1 cellular context compared by ENCODE assay signal in the genomic region with DNA sequence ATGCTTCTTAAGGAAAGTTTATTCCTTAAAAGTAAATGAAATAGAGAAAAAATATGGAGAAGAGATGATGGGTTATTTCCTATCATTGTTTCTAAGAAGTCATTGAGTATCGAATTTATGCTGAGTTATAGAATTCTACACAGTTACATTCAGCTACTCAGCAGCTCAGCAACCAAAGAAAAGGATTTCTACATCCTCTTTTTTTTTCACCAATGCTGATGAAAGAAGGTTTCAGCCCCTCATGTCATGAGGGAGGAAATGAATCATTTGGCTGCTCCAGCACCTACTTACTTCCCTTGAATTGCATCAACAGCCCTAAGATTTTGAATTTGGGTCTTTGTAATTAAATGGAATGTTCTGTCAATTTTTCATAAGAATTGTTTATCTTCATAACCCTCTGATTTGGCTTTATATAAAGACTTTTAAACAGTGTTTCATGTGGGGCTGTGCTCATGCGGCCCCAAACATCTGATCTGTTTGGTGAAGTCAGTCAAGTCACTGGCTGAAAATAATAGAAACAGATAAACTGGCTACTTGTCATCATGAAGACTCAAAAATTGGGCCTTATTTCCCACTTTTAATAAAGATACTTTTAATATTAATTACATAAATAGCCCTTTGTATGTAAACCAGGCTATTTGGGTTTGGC.
TF ChIP-seq lines count a peak whose summit lies in the region.

No MANE protein-coding gene starts in this region.

TF ChIP-seq in SK-N-SH treated with all-trans-retinoic acid at 6 μM for 48 hours, 23 proteins besides CTCF, POLR2A, EP300 and RAD21 (continued from another document):
- TF ChIP-seq, protein P1, sequence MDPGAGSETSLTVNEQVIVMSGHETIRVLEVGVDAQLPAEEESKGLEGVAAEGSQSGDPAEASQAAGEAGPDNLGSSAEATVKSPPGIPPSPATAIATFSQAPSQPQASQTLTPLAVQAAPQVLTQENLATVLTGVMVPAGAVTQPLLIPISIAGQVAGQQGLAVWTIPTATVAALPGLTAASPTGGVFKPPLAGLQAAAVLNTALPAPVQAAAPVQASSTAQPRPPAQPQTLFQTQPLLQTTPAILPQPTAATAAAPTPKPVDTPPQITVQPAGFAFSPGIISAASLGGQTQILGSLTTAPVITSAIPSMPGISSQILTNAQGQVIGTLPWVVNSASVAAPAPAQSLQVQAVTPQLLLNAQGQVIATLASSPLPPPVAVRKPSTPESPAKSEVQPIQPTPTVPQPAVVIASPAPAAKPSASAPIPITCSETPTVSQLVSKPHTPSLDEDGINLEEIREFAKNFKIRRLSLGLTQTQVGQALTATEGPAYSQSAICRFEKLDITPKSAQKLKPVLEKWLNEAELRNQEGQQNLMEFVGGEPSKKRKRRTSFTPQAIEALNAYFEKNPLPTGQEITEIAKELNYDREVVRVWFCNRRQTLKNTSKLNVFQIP (CRISPR knock-in tag; IDR thresholded peaks at IDR 0.05; ENCODE audit: borderline replicate concordance, low read depth): no peak
- TF ChIP-seq ISL1 (CRISPR knock-in tag; IDR thresholded peaks at IDR 0.05) (no peak), ZC3H10 (CRISPR knock-in tag; IDR thresholded peaks at IDR 0.05) (no peak), CSDC2 (CRISPR knock-in tag; IDR thresholded peaks at IDR 0.05) (no peak), ZFP3 (CRISPR knock-in tag; IDR thresholded peaks at IDR 0.05) (no peak), PPARA (CRISPR knock-in tag; IDR thresholded peaks at IDR 0.05; ENCODE audit: borderline replicate concordance) (no peak), GLIS3 (CRISPR knock-in tag; IDR thresholded peaks at IDR 0.05) (no peak), TCF4 (CRISPR knock-in tag; IDR thresholded peaks at IDR 0.05; ENCODE audit: borderline replicate concordance) (no peak), ZFP30 (CRISPR knock-in tag; IDR thresholded peaks at IDR 0.05) (no peak)
- TF ChIP-seq, protein P2, sequence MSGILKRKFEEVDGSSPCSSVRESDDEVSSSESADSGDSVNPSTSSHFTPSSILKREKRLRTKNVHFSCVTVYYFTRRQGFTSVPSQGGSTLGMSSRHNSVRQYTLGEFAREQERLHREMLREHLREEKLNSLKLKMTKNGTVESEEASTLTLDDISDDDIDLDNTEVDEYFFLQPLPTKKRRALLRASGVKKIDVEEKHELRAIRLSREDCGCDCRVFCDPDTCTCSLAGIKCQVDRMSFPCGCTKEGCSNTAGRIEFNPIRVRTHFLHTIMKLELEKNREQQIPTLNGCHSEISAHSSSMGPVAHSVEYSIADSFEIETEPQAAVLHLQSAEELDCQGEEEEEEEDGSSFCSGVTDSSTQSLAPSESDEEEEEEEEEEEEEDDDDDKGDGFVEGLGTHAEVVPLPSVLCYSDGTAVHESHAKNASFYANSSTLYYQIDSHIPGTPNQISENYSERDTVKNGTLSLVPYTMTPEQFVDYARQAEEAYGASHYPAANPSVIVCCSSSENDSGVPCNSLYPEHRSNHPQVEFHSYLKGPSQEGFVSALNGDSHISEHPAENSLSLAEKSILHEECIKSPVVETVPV (CRISPR knock-in tag; IDR thresholded peaks at IDR 0.05): no peak
